ENCODE assay signal across 9 cellular contexts in genomic region chr10:44993922-44994751, GRCh38. TPM values are rescaled to one million over a fixed set of nuclear protein-coding genes. Genes with fewer than 3 reads are reported as not detected.
DNase-seq lines count a peak whose midpoint lies in the region; TF ChIP-seq lines count a peak whose summit lies in the region.
"Had no signal": no experiment of that assay in that cellular context is flagged by ENCODE, and none has a peak within 500 bp of the region (broad histone marks: within the 10 kb centered on the region; RNA-seq: fewer than 3 reads in every experiment).

No MANE protein-coding gene starts in this region.

- no peaks in the 10 kb centered on the region for H3K9me3 Mint-ChIP-seq in activated naive CD8-positive, alpha-beta T cell treated with anti-CD3 and anti-CD28 coated beads for 36 hours
- H3K9me3 Mint-ChIP-seq: T-helper 1 cell treated with Interleukin-12 subunit alpha and Interleukin-12 subunit beta and Interleukin-4 antibody, amounts not matched to agents 30 μg/mL and 1 μg/mL, for 36 hours had no signal

- H2AFZ ChIP-seq in Loucy (ENCODE audit: low read length): no peak overlapping the region

- TF ChIP-seq POLR2A in prostate gland (IDR thresholded peaks at IDR 0.05): no peak

- no peaks in the 10 kb centered on the region for H3K27me3 ChIP-seq in Loucy (ENCODE audit: insufficient read depth, low read length, poor library complexity, severe bottlenecking)
- H3K27me3 ChIP-seq in layer of hippocampus (ENCODE audit: control insufficient read depth, insufficient read depth, low read length): no peaks in the 10 kb centered on the region
- no peaks in the 10 kb centered on the region for H3K27me3 ChIP-seq in tibial artery
- no peaks in the 10 kb centered on the region for H3K27me3 ChIP-seq in prostate gland (replicated peaks; ENCODE audit: insufficient read depth)

- H4K20me1 ChIP-seq in Loucy (ENCODE audit: insufficient read depth, low read length, poor library complexity, severe bottlenecking): no peaks in the 10 kb centered on the region

- H3K27ac ChIP-seq in layer of hippocampus (ENCODE audit: low read depth, low read length) (peak overlapping the region; percentile 90), tibial artery (peak overlapping the region; percentile 90 to 91), prostate gland (no peak overlapping the region)

- H3K79me2 ChIP-seq in Loucy (ENCODE audit: insufficient read depth, low read length): peaks cover 15% of the 10 kb centered on the region

- no peaks in the 10 kb centered on the region for H3K36me3 ChIP-seq in Loucy (ENCODE audit: insufficient read depth, low read length)
- H3K36me3 ChIP-seq in tibial artery: peaks cover 0 to 10% (median 0%) of the 10 kb centered on the region in 3 donors
- H3K36me3 ChIP-seq in prostate gland: no peaks in the 10 kb centered on the region

- H3K9ac ChIP-seq in Loucy (ENCODE audit: low read depth, low read length, poor library complexity, severe bottlenecking): peak overlapping the region; percentile 71

- DNase-seq in cardiac fibroblast (ENCODE audit: low read depth in 2 of 2) (peak; percentile 76 to 79), tibial artery (peak in 1 of 2 donors; percentile 17), prostate gland (ENCODE audit: low spot score) (no peak), RKO (ENCODE audit: low spot score) (no peak)
- no peak for DNase-seq in activated naive CD8-positive, alpha-beta T cell treated with anti-CD3 and anti-CD28 coated beads for 36 hours
- DNase-seq: small intestine had no signal

- 0 out of 2 replicates have a peak, but pooled peaks have one; percentile 25 for TF ChIP-seq CTCF in Loucy (conservative IDR thresholded peaks at IDR 0.05; ENCODE audit: low read length)
- no peak for TF ChIP-seq CTCF in cardiac fibroblast (IDR thresholded peaks at IDR 0.05; ENCODE audit: low read depth, low read length)
- TF ChIP-seq CTCF in tibial artery (IDR thresholded peaks at IDR 0.05): no peak
- TF ChIP-seq CTCF in prostate gland (IDR thresholded peaks at IDR 0.05): no peak

- H3K27me3 Mint-ChIP-seq in activated naive CD8-positive, alpha-beta T cell treated with anti-CD3 and anti-CD28 coated beads for 36 hours: no peaks in the 10 kb centered on the region

- H3K4me3 ChIP-seq in Loucy (ENCODE audit: low read length, poor library complexity, severe bottlenecking) (no peak overlapping the region), cardiac fibroblast (replicated peaks in 1 of 2; ENCODE audit: low read depth in 2 of 2, low read length in 2 of 2) (no peak overlapping the region), tibial artery (no peak overlapping the region), prostate gland (no peak overlapping the region)

- no peaks in the 10 kb centered on the region for H3K9me2 ChIP-seq in Loucy (replicated peaks; ENCODE audit: low read depth, low read length)

- H3K4me2 ChIP-seq in Loucy (ENCODE audit: low read depth, low read length, poor library complexity, severe bottlenecking): no peak overlapping the region

- no peaks in the 10 kb centered on the region for H3K9me3 ChIP-seq in Loucy (ENCODE audit: insufficient read depth, low read depth, low read length)
- no peaks in the 10 kb centered on the region for H3K9me3 ChIP-seq in tibial artery
- H3K9me3 ChIP-seq in prostate gland: no peaks in the 10 kb centered on the region

- H3K4me1 ChIP-seq in Loucy (ENCODE audit: insufficient read depth, low read length, poor library complexity, severe bottlenecking): peaks cover 56% of the 10 kb centered on the region
- H3K4me1 ChIP-seq in tibial artery: peaks cover 6 to 85% (median 78%) of the 10 kb centered on the region in 4 donors
- H3K4me1 ChIP-seq in prostate gland (replicated peaks): peaks cover 14% of the 10 kb centered on the region

- intact Hi-C loops in tibial artery (cut with DNase I; ENCODE audit: low total_unique reads): no loop called here
- intact Hi-C loops in prostate gland (cut with DNase I): loop anchor here (10.0 kb wide), 1 partner anchor 601 kb away; no protein-coding TSS in a partner anchor

- H3K36me3 Mint-ChIP-seq in activated naive CD8-positive, alpha-beta T cell treated with anti-CD3 and anti-CD28 coated beads for 36 hours: no peaks in the 10 kb centered on the region

- peaks cover 23% of the 10 kb centered on the region for H3K4me1 Mint-ChIP-seq in activated naive CD8-positive, alpha-beta T cell treated with anti-CD3 and anti-CD28 coated beads for 36 hours

- H3K27ac Mint-ChIP-seq in activated naive CD8-positive, alpha-beta T cell treated with anti-CD3 and anti-CD28 coated beads for 36 hours: no peak overlapping the region
- H3K27ac Mint-ChIP-seq: T-helper 1 cell treated with Interleukin-12 subunit alpha and Interleukin-12 subunit beta and Interleukin-4 antibody, amounts not matched to agents 30 μg/mL and 1 μg/mL, for 36 hours had no signal

- 93% methylated on average over 11 of the region's 11 CpGs for WGBS in prostate gland

- H3F3A ChIP-seq in Loucy (ENCODE audit: low read depth): peaks cover 13% of the 10 kb centered on the region; the same call in 1 of the 2 replicates

- H3K4me3 Mint-ChIP-seq in activated naive CD8-positive, alpha-beta T cell treated with anti-CD3 and anti-CD28 coated beads for 36 hours: no peak overlapping the region
- H3K4me3 Mint-ChIP-seq: T-helper 1 cell treated with Interleukin-12 subunit alpha and Interleukin-12 subunit beta and Interleukin-4 antibody, amounts not matched to agents 30 μg/mL and 1 μg/mL, for 36 hours had no signal

RNA-seq across cellular contexts. Expression of gene ZNF22, which starts 6.6 kb away (rescaled TPM):
- total RNA-seq in activated naive CD8-positive, alpha-beta T cell treated with anti-CD3 and anti-CD28 coated beads for 36 hours: 10 to 100 TPM; 45.6 to 47.6 TPM
- total RNA-seq in prostate gland: 10 to 100 TPM; 15.8 to 24.2 TPM

RNA-seq across cellular contexts. Expression of gene DEPP1, which starts 15.5 kb away (rescaled TPM):
- under 1 TPM; 0.12 to 0.49 TPM for total RNA-seq in activated naive CD8-positive, alpha-beta T cell treated with anti-CD3 and anti-CD28 coated beads for 36 hours
- total RNA-seq in prostate gland: 100 to 1,000 TPM in 1 of 2 donors, 10 to 100 TPM in 1; 27.2 to 144 TPM

RNA-seq across cellular contexts. Expression of gene RASSF4, which starts 34.5 kb away (rescaled TPM):
- total RNA-seq in activated naive CD8-positive, alpha-beta T cell treated with anti-CD3 and anti-CD28 coated beads for 36 hours: 1 to 10 TPM; 5.6 to 6.2 TPM
- 10 to 100 TPM in 1 of 2 donors, 1 to 10 TPM in 1; 6.1 to 31.0 TPM for total RNA-seq in prostate gland

Comparison
In these comparisons a context has a peak if more than half of its experiments do, and no peak if none do; other contexts are left out.
1. DNase-seq: peak in cardiac fibroblast (2 of 2); none in activated naive CD8-positive, alpha-beta T cell treated with anti-CD3 and anti-CD28 coated beads for 36 hours (single experiment), prostate gland (single experiment) and RKO (single experiment).
2. H3K27ac ChIP-seq: peak in layer of hippocampus (single experiment) and tibial artery (2 of 2); none in prostate gland (0 of 2).
3. RNA of gene DEPP1, which starts 15.5 kb away (total RNA-seq): 27.2 to 144 TPM in prostate gland; 0.12 to 0.49 TPM in activated naive CD8-positive, alpha-beta T cell treated with anti-CD3 and anti-CD28 coated beads for 36 hours; every median in the first group is over 10 times any median in the second.